Comparison of ENCODE assay signal across 1 cellular context in genomic region chr6:49522710-49523593, GRCh38.
TF ChIP-seq lines count a peak whose summit lies in the region.

No MANE protein-coding gene starts in this region.

TF ChIP-seq in HepG2, 621 proteins besides CTCF, POLR2A, EP300 and RAD21 (continued from another document and continues in another):
- TF ChIP-seq FUBP1 (CRISPR knock-in tag; IDR thresholded peaks at IDR 0.05; ENCODE audit: borderline replicate concordance) (no peak), CCDC6 (CRISPR knock-in tag; IDR thresholded peaks at IDR 0.05) (peak; percentile 48; the same call in 1 of the 2 replicates), PHF21A (CRISPR knock-in tag; IDR thresholded peaks at IDR 0.05) (peak; percentile 86), MTA1 (CRISPR knock-in tag; IDR thresholded peaks at IDR 0.05; ENCODE audit: borderline replicate concordance) (peak; percentile 41; the same call in 1 of the 2 replicates), ZNF317 (CRISPR knock-in tag; IDR thresholded peaks at IDR 0.05) (peak; percentile 66; the same call in 1 of the 2 replicates), FOSL2 (CRISPR knock-in tag; IDR thresholded peaks at IDR 0.05) (peak; percentile 84), JUND (CRISPR knock-in tag; IDR thresholded peaks at IDR 0.05) (peak; percentile 79), ZHX1 (CRISPR knock-in tag; IDR thresholded peaks at IDR 0.05; ENCODE audit: low read depth) (0 out of 2 replicates have a peak, but pooled peaks have one; percentile 43), BCL6 (CRISPR knock-in tag; IDR thresholded peaks at IDR 0.05) (peak; percentile 92), SOX13 (IDR thresholded peaks at IDR 0.05) (peak; percentile 91), SOX13 (CRISPR knock-in tag; conservative IDR thresholded peaks at IDR 0.05 in 1 of 2, IDR thresholded peaks at IDR 0.05 in 1 of 2) (peak in 1 of 2 experiments; percentile 97; a peak in 2 of 4 replicates), NCOR1 (IDR thresholded peaks at IDR 0.05; ENCODE audit: borderline replicate concordance, low read length) (peak; percentile 98), ZNF12 (CRISPR knock-in tag; IDR thresholded peaks at IDR 0.05) (no peak; the same call in 1 of the 2 replicates), SP2 (CRISPR knock-in tag; IDR thresholded peaks at IDR 0.05) (no peak), AGO2 (optimal IDR thresholded peaks at IDR 0.05; ENCODE audit: low read depth, low read length) (no peak), ZNF576 (CRISPR knock-in tag; IDR thresholded peaks at IDR 0.05) (no peak), CAMTA2 (CRISPR knock-in tag; IDR thresholded peaks at IDR 0.05; ENCODE audit: borderline replicate concordance) (no peak), HMGA1 (CRISPR knock-in tag; conservative IDR thresholded peaks at IDR 0.05) (no peak), ZNF766 (CRISPR knock-in tag; IDR thresholded peaks at IDR 0.05; ENCODE audit: borderline replicate concordance) (peak; percentile 26; the same call in 1 of the 2 replicates), MED13 (CRISPR knock-in tag; IDR thresholded peaks at IDR 0.05) (0 out of 2 replicates have a peak, but pooled peaks have one; percentile 56), CSRNP2 (CRISPR knock-in tag; conservative IDR thresholded peaks at IDR 0.05; ENCODE audit: low read depth) (no peak), TFAP4 (IDR thresholded peaks at IDR 0.05; ENCODE audit: borderline replicate concordance, low read depth) (0 out of 2 replicates have a peak, but pooled peaks have one; percentile 36), DNMT1 (CRISPR knock-in tag; IDR thresholded peaks at IDR 0.05) (no peak), MIXL1 (CRISPR knock-in tag; IDR thresholded peaks at IDR 0.05) (peak; percentile 100), ZNF17 (CRISPR knock-in tag; IDR thresholded peaks at IDR 0.05) (peak; percentile 82; the same call in 1 of the 2 replicates), NFIC (IDR thresholded peaks at IDR 0.05; ENCODE audit: low read length) (peak; percentile 99), BCLAF1 (IDR thresholded peaks at IDR 0.05) (no peak), ETV5 (CRISPR knock-in tag; IDR thresholded peaks at IDR 0.05; ENCODE audit: borderline replicate concordance) (peak; percentile 92), ZNF160 (CRISPR knock-in tag; IDR thresholded peaks at IDR 0.05) (peak; percentile 19; the same call in 1 of the 2 replicates), ZNF598 (CRISPR knock-in tag; IDR thresholded peaks at IDR 0.05; ENCODE audit: borderline replicate concordance) (no peak), ZNF646 (CRISPR knock-in tag; IDR thresholded peaks at IDR 0.05) (peak; percentile 62; the same call in 1 of the 2 replicates), HOXA3 (CRISPR knock-in tag; IDR thresholded peaks at IDR 0.05) (peak; percentile 70), ZBTB26 (CRISPR knock-in tag; IDR thresholded peaks at IDR 0.05; ENCODE audit: borderline replicate concordance) (0 out of 2 replicates have a peak, but pooled peaks have one; percentile 47), MEF2D (CRISPR knock-in tag; IDR thresholded peaks at IDR 0.05) (peak; percentile 74), ZFYVE20 (CRISPR knock-in tag; IDR thresholded peaks at IDR 0.05; ENCODE audit: borderline replicate concordance, low read depth) (no peak), SUZ12 (IDR thresholded peaks at IDR 0.05; ENCODE audit: low read depth, low read length) (no peak), USF2 (IDR thresholded peaks at IDR 0.05; ENCODE audit: low read depth, low read length) (no peak), USF2 (CRISPR knock-in tag; IDR thresholded peaks at IDR 0.05; ENCODE audit: borderline replicate concordance) (no peak), ZFP90 (CRISPR knock-in tag; IDR thresholded peaks at IDR 0.05; ENCODE audit: borderline replicate concordance) (peak; percentile 69; the same call in 1 of the 2 replicates), ZNF33B (CRISPR knock-in tag; IDR thresholded peaks at IDR 0.05) (no peak), TP53 (CRISPR knock-in tag; conservative IDR thresholded peaks at IDR 0.05) (peak; percentile 36; the same call in 1 of the 2 replicates), ZNF382 (CRISPR knock-in tag; IDR thresholded peaks at IDR 0.05; ENCODE audit: borderline replicate concordance) (no peak), CBFB (CRISPR knock-in tag; IDR thresholded peaks at IDR 0.05) (peak; percentile 67; the same call in 1 of the 2 replicates)
